Comparison of ENCODE assay signal across 17 cellular contexts in genomic region chr11:118901494-118902335, GRCh38. TPM values are rescaled to one million over a fixed set of nuclear protein-coding genes. Genes with fewer than 3 reads are reported as not detected.
A peak's percentile ranks its signal among the peaks of the same experiment; 100 is the strongest.
DNase-seq lines count a peak whose midpoint lies in the region; ATAC-seq and TF ChIP-seq lines count a peak whose summit lies in the region.
"Had no signal": no experiment of that assay in that cellular context is flagged by ENCODE, and none has a peak within 500 bp of the region (broad histone marks: within the 10 kb centered on the region; RNA-seq: fewer than 3 reads in every experiment).

No MANE protein-coding gene starts in this region.

- peaks cover 0 to 12% (median 4%) of the 10 kb centered on the region in 4 donors for H3K4me1 ChIP-seq in Peyer's patch

- no peak for ATAC-seq in stimulated activated naive CD8-positive, alpha-beta T cell treated with anti-CD3 and anti-CD28 coated beads, Interleukin-15, Interleukin-2, amounts not matched to agents 100 U/mL and 50 U/mL, for 24 hours
- ATAC-seq: heart left ventricle had no signal

- H3K4me1 Mint-ChIP-seq in activated naive CD4-positive, alpha-beta T cell treated with anti-CD3 and anti-CD28 coated beads for 36 hours (ENCODE audit: low read depth) = peaks cover 24% of the 10 kb centered on the region
- H3K4me1 Mint-ChIP-seq in endothelial cell (ENCODE audit: unreplicated experiment) = peaks cover 9% of the 10 kb centered on the region

- H3K27me3 Mint-ChIP-seq in activated naive CD4-positive, alpha-beta T cell treated with anti-CD3 and anti-CD28 coated beads for 36 hours (ENCODE audit: low read depth) = no peaks in the 10 kb centered on the region
- peaks cover 4% of the 10 kb centered on the region for H3K27me3 Mint-ChIP-seq in endothelial cell (ENCODE audit: unreplicated experiment)
- H3K27me3 Mint-ChIP-seq: activated CD4-positive, alpha-beta T cell treated with anti-CD3 and anti-CD28 coated beads, Interleukin-2, amount 10 ng/mL, durations not matched to agents 24 days and 14 days had no signal

- intact Hi-C loops in activated naive CD4-positive, alpha-beta T cell treated with anti-CD3 and anti-CD28 coated beads for 36 hours (cut with micrococcal nuclease) = no loop called here

- CTCF ChIA-PET in activated naive CD4-positive, alpha-beta T cell treated with anti-CD3 and anti-CD28 coated beads for 36 hours (lab: Charles Lee) = no interaction called here

- no peak overlapping the region for H3K27ac ChIP-seq in Peyer's patch
- H3K27ac ChIP-seq: heart left ventricle, KMS-11 had no signal

- H3K27me3 ChIP-seq in Peyer's patch = no peaks in the 10 kb centered on the region
- H3K27me3 ChIP-seq: dorsolateral prefrontal cortex, heart left ventricle had no signal

- H3K9me3 Mint-ChIP-seq in activated naive CD4-positive, alpha-beta T cell treated with anti-CD3 and anti-CD28 coated beads for 36 hours = no peaks in the 10 kb centered on the region
- H3K9me3 Mint-ChIP-seq in endothelial cell (ENCODE audit: unreplicated experiment) = no peaks in the 10 kb centered on the region
- H3K9me3 Mint-ChIP-seq: activated CD4-positive, alpha-beta T cell treated with anti-CD3 and anti-CD28 coated beads, Interleukin-2, amount 10 ng/mL, durations not matched to agents 24 days and 14 days; T-helper 1 cell treated with Interleukin-12 subunit alpha and Interleukin-12 subunit beta and Interleukin-4 antibody, amounts not matched to agents 30 μg/mL and 1 μg/mL, for 36 hours had no signal

- peak in 1 of 6 experiments; percentile 12 for TF ChIP-seq CTCF in Peyer's patch (IDR thresholded peaks at IDR 0.05)
- no peak for TF ChIP-seq CTCF in endothelial cell (IDR thresholded peaks at IDR 0.05; ENCODE audit: unreplicated experiment)
- peak; percentile 31 for TF ChIP-seq CTCF in retinal pigment epithelial cell (conservative IDR thresholded peaks at IDR 0.05; ENCODE audit: low read depth, low read length)

- no peak for DNase-seq in activated naive CD4-positive, alpha-beta T cell treated with anti-CD3 and anti-CD28 coated beads for 36 hours
- no peak for DNase-seq in activated naive CD4-positive, alpha-beta T cell (lab: John Stamatoyannopoulos, UW)
- DNase-seq in Peyer's patch (peak in 2 of 3 donors; percentile 51), endothelial cell (ENCODE audit: low spot score) (no peak), retinal pigment epithelial cell (ENCODE audit: low read depth) (no peak), GDM1 (lab: John Stamatoyannopoulos, UW) (no peak), NCI-H2107 (lab: John Stamatoyannopoulos, UW) (no peak)
- no peak for DNase-seq in stimulated activated naive CD8-positive, alpha-beta T cell treated with anti-CD3 and anti-CD28 coated beads, Interleukin-15, Interleukin-2, amounts not matched to agents 100 U/mL and 50 U/mL, for 24 hours
- DNase-seq: ACHN; activated CD4-positive, alpha-beta T cell treated with anti-CD3 and anti-CD28 coated beads, Interleukin-2, amount 10 ng/mL, durations not matched to agents 24 days and 14 days; nucleus accumbens; stimulated activated CD8-positive, alpha-beta memory T cell treated with anti-CD3 and anti-CD28 coated beads, Interleukin-4, amount 100 ng/mL, for 48 hours had no signal

- TF ChIP-seq POLR2A in Peyer's patch (IDR thresholded peaks at IDR 0.05) = no peak

- H3K36me3 Mint-ChIP-seq in activated naive CD4-positive, alpha-beta T cell treated with anti-CD3 and anti-CD28 coated beads for 36 hours (ENCODE audit: low read depth) = peaks cover 14% of the 10 kb centered on the region
- peaks cover 7% of the 10 kb centered on the region for H3K36me3 Mint-ChIP-seq in endothelial cell (ENCODE audit: low read depth, unreplicated experiment)

- no peaks in the 10 kb centered on the region for H3K9me3 ChIP-seq in Peyer's patch
- H3K9me3 ChIP-seq: heart left ventricle had no signal

- peak overlapping the region; percentile 46 for H3K27ac Mint-ChIP-seq in activated naive CD4-positive, alpha-beta T cell treated with anti-CD3 and anti-CD28 coated beads for 36 hours
- H3K27ac Mint-ChIP-seq in endothelial cell (ENCODE audit: unreplicated experiment) = no peak overlapping the region
- H3K27ac Mint-ChIP-seq: activated CD4-positive, alpha-beta T cell treated with anti-CD3 and anti-CD28 coated beads, Interleukin-2, amount 10 ng/mL, durations not matched to agents 24 days and 14 days; T-helper 1 cell treated with Interleukin-12 subunit alpha and Interleukin-12 subunit beta and Interleukin-4 antibody, amounts not matched to agents 30 μg/mL and 1 μg/mL, for 36 hours had no signal

- no peak overlapping the region for H3K4me3 Mint-ChIP-seq in activated naive CD4-positive, alpha-beta T cell treated with anti-CD3 and anti-CD28 coated beads for 36 hours
- peak overlapping the region; percentile 47 for H3K4me3 Mint-ChIP-seq in endothelial cell (ENCODE audit: unreplicated experiment)
- H3K4me3 Mint-ChIP-seq: activated CD4-positive, alpha-beta T cell treated with anti-CD3 and anti-CD28 coated beads, Interleukin-2, amount 10 ng/mL, durations not matched to agents 24 days and 14 days; T-helper 1 cell treated with Interleukin-12 subunit alpha and Interleukin-12 subunit beta and Interleukin-4 antibody, amounts not matched to agents 30 μg/mL and 1 μg/mL, for 36 hours had no signal

- H3K36me3 ChIP-seq in Peyer's patch = peaks cover 0 to 83% (median 0%) of the 10 kb centered on the region in 3 donors

- H3K4me3 ChIP-seq in Peyer's patch (no peak overlapping the region), retinal pigment epithelial cell (ENCODE audit: low read length) (no peak overlapping the region)
- H3K4me3 ChIP-seq: dorsolateral prefrontal cortex, heart left ventricle had no signal

RNA-seq across cellular contexts. Expression of gene CXCR5, which starts 18.0 kb away (rescaled TPM):
- total RNA-seq in activated naive CD4-positive, alpha-beta T cell treated with anti-CD3 and anti-CD28 coated beads for 36 hours = 10 to 100 TPM; 25.6 to 26.1 TPM
- total RNA-seq in Peyer's patch (1 to 10 TPM in 2 of 4 donors, under 1 TPM in 1, not detected in 1; 0.66 to 7.4 (median 1.1) TPM), endothelial cell (ENCODE audit: unreplicated experiment) (not detected)
- total RNA-seq: dorsolateral prefrontal cortex, lung microvascular endothelial cell had no signal

RNA-seq across cellular contexts. Expression of gene BCL9L, which starts 24.0 kb away (rescaled TPM):
- 10 to 100 TPM; 33.3 to 36.1 TPM for total RNA-seq in activated naive CD4-positive, alpha-beta T cell treated with anti-CD3 and anti-CD28 coated beads for 36 hours
- total RNA-seq in Peyer's patch (10 to 100 TPM; 26.4 to 51.3 (median 34.1) TPM), endothelial cell (ENCODE audit: unreplicated experiment) (16.5 TPM)

RNA-seq across cellular contexts. Expression of gene UPK2, which starts 54.4 kb away (rescaled TPM):
- under 1 TPM; 0.25 to 0.45 TPM for total RNA-seq in activated naive CD4-positive, alpha-beta T cell treated with anti-CD3 and anti-CD28 coated beads for 36 hours
- total RNA-seq in Peyer's patch (not detected), endothelial cell (ENCODE audit: unreplicated experiment) (not detected)
- total RNA-seq: activated CD4-positive, alpha-beta T cell treated with anti-CD3 and anti-CD28 coated beads, Interleukin-2, amount 10 ng/mL, durations not matched to agents 24 days and 14 days; heart left ventricle; lung microvascular endothelial cell had no signal

Comparison
In these comparisons a context has a peak if more than half of its experiments do, and no peak if none do; other contexts are left out.
1. DNase-seq: peak in Peyer's patch (2 of 3); none in activated naive CD4-positive, alpha-beta T cell treated with anti-CD3 and anti-CD28 coated beads for 36 hours (single experiment), activated naive CD4-positive, alpha-beta T cell (0 of 4), endothelial cell (single experiment), retinal pigment epithelial cell (single experiment), GDM1 (single experiment), stimulated activated naive CD8-positive, alpha-beta T cell treated with anti-CD3 and anti-CD28 coated beads, Interleukin-15, Interleukin-2, amounts not matched to agents 100 U/mL and 50 U/mL, for 24 hours (single experiment) and NCI-H2107 (single experiment).